ENCODE assay signal across 11 cellular contexts in the genomic region with DNA sequence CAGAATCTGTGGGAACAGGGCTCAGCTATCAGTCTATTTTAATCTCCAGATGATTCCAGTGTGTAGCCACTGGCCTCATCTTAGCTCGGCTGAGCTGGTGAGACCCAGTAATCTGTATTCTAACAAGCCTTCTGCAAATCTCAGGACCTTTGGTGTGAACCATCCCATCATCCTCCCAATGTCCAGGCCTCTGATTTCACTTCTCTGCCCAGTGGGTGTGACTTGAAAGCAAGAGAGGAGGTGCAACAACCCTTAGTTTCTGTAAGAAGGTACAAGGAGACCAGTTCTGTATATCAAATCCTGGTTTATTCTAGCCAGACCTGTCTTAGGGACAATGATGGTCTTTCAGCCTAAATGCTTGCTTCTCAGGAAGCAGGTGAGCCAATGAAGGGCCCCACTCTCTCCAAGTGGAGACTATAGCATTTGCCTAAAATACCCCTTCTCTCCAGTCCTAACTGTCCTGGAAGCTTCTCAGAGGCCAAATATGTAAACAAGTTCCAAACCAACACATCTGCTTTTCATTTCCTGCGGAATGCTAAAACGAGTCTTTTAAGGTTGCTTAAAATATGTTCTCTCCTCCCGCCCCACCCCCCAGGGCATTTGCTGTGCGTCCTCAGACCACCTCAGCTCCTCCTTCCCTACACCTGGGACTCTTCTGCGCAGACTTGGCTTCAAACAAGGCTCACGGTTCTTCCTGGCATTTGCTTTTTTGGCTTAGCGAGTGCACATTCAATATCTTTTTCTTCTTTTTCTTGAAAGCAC.
DNase-seq lines count a peak whose midpoint lies in the region; ATAC-seq and TF ChIP-seq lines count a peak whose summit lies in the region.
"Had no signal": no experiment of that assay in that cellular context is flagged by ENCODE, and none has a peak within 500 bp of the region (broad histone marks: within the 10 kb centered on the region; RNA-seq: fewer than 3 reads in every experiment).

No MANE protein-coding gene starts in this region.

- ATAC-seq in foreskin keratinocyte (peak; percentile 18), HG03196 (IDR thresholded peaks at IDR 0.05; ENCODE audit: unreplicated experiment) (no peak), HG02759 (IDR thresholded peaks at IDR 0.05; ENCODE audit: unreplicated experiment) (no peak)

- H3K9me3 ChIP-seq in SJSA1 (replicated peaks) (no peaks in the 10 kb centered on the region), skeletal muscle satellite cell (replicated peaks; ENCODE audit: low read length) (no peaks in the 10 kb centered on the region)
- H3K9me3 ChIP-seq: neutrophil, thyroid gland had no signal

- TF ChIP-seq CTCF in foreskin keratinocyte (conservative IDR thresholded peaks at IDR 0.05): no peak

- no peaks in the 10 kb centered on the region for H3K36me3 ChIP-seq in SJSA1
- H3K36me3 ChIP-seq in skeletal muscle satellite cell (ENCODE audit: insufficient read depth, low read length): no peaks in the 10 kb centered on the region
- H3K36me3 ChIP-seq: neutrophil, thyroid gland had no signal

- H3K4me1 ChIP-seq in SJSA1 (replicated peaks): peaks cover 48% of the 10 kb centered on the region
- peaks cover 44% of the 10 kb centered on the region for H3K4me1 ChIP-seq in foreskin keratinocyte
- H3K4me1 ChIP-seq in skeletal muscle satellite cell (ENCODE audit: control insufficient read depth, insufficient read depth, low read length): peaks cover 23% of the 10 kb centered on the region

- H3K9ac ChIP-seq in skeletal muscle satellite cell (ENCODE audit: low read depth, low read length): no peak overlapping the region

- H3K27me3 ChIP-seq in SJSA1 (replicated peaks): no peaks in the 10 kb centered on the region
- no peaks in the 10 kb centered on the region for H3K27me3 ChIP-seq in foreskin keratinocyte
- H3K27me3 ChIP-seq in skeletal muscle satellite cell (ENCODE audit: control insufficient read depth, insufficient read depth, low read length): no peaks in the 10 kb centered on the region
- H3K27me3 ChIP-seq: neutrophil, thyroid gland had no signal

- H3K4me3 ChIP-seq in SJSA1 (no peak overlapping the region), skeletal muscle satellite cell (ENCODE audit: low read length) (no peak overlapping the region)
- H3K4me3 ChIP-seq: thyroid gland had no signal

- H3K27ac ChIP-seq in SJSA1: peak overlapping the region; percentile 76
- H3K27ac ChIP-seq in foreskin keratinocyte: no peak overlapping the region
- H3K27ac ChIP-seq: neutrophil, thyroid gland had no signal

- peak overlapping the region; percentile 17 for H3K4me2 ChIP-seq in skeletal muscle satellite cell (ENCODE audit: low read length)

- DNase-seq in GM04503 (ENCODE audit: low read depth) (peak; percentile 79), SJSA1 (ENCODE audit: low read depth in 1 of 2, low spot score in 2 of 2) (peak; percentile 81 to 88), foreskin keratinocyte (peak in 1 of 2 donors; percentile 50), COLO829 (ENCODE audit: low spot score) (no peak), NCI-H226 (no peak)
- DNase-seq: NCI-H2107 had no signal

Comparison
In these comparisons a context has a peak if more than half of its experiments do, and no peak if none do; other contexts are left out.
1. DNase-seq: peak in GM04503 (single experiment) and SJSA1 (2 of 2); none in COLO829 (single experiment) and NCI-H226 (single experiment).